ENCODE assay signal across 12 cellular contexts in genomic region chr4:31086771-31087330, GRCh38.
"Had no signal": no experiment of that assay in that cellular context is flagged by ENCODE, and none has a peak within 500 bp of the region (broad histone marks: within the 10 kb centered on the region; RNA-seq: fewer than 3 reads in every experiment).

No MANE protein-coding gene starts in this region.

- H3K4me1 ChIP-seq: colonic mucosa, neural progenitor cell had no signal

- H3K9me3 ChIP-seq: colonic mucosa, lower lobe of right lung, ovary had no signal

- H3K4me2 ChIP-seq: neural progenitor cell had no signal

- H3K27ac ChIP-seq: colonic mucosa, epithelial cell of prostate, lower lobe of right lung, neural progenitor cell, ovary had no signal

- H3K9ac ChIP-seq: neural progenitor cell had no signal

- DNase-seq: activated CD4-positive, alpha-beta T cell treated with anti-CD3 and anti-CD28 coated beads, Interleukin-2, amount 50 U/mL, for 1 hour; activated effector memory CD4-positive, alpha-beta T cell treated with anti-CD3 and anti-CD28 coated beads, Interleukin-2, amount 50 U/mL, for 16 hours; colonic mucosa; effector CD8-positive, alpha-beta T cell; lower lobe of right lung; ovary; stimulated activated CD4-positive, alpha-beta T cell treated with anti-CD3 and anti-CD28 coated beads, Interleukin-15, amount 100 ng/mL, for 24 hours; stimulated activated CD4-positive, alpha-beta T cell treated with anti-CD3 and anti-CD28 coated beads, Interleukin-4, amount 100 ng/mL, for 24 hours; T-helper 17 cell had no signal

- H3K4me3 ChIP-seq: colonic mucosa, lower lobe of right lung, neural progenitor cell, ovary had no signal

- ATAC-seq: activated naive CD4-positive, alpha-beta T cell treated with anti-CD3 and anti-CD28 coated beads, Interleukin-2, amount 50 U/mL, for 72 hours; lower lobe of right lung; T-helper 17 cell had no signal

- H3K36me3 ChIP-seq: colonic mucosa, lower lobe of right lung, neural progenitor cell, ovary had no signal

- H3K27me3 ChIP-seq: colonic mucosa, neural progenitor cell, ovary had no signal
